Comparison of ENCODE assay signal across 8 cellular contexts in the genomic region with DNA sequence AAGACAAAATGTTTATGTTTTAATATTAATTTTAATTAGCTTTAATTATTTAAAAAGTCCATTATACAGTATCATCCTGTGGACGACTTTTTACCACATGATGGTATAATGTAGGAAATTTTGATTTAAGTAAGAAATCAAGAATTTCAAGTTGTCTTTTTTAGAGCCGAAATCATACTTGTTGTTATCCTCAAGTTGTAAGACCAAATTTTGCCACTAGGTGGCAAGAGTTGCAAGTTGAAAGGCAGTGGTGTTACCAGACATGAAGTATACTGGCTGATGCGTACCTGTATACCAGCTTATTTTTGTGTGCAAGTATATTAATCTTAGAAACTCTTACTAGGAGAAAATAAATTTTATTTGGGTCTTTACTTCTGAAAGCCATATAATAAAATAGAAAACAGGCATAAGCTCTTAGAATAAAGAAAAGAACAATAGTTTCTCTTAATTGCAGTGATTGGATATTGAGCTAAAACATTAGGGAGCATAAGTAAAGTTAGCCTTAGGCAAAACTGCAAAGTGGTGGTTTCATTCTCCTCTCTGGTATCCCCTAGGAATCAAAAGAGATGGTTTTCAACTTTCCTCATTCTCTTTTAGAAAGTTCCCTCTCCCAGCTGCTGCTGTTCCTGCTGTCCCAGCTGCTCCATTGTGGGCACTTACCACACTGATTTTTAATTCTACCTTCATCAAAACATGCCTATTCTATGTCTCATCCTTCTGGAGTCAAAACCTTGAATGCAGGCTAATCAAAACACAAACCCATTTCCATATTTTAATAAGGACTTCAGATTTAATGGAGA.
A peak's percentile ranks its signal among the peaks of the same experiment; 100 is the strongest.
DNase-seq lines count a peak whose midpoint lies in the region; ATAC-seq, FAIRE-seq and TF ChIP-seq lines count a peak whose summit lies in the region.

No MANE protein-coding gene starts in this region.

- no peak overlapping the region for H3K27ac Mint-ChIP-seq in stimulated activated naive CD8-positive, alpha-beta T cell treated with anti-CD3 and anti-CD28 coated beads, Interleukin-15, amount 100 ng/mL, for 72 hours

- H3K4me3 ChIP-seq in Peyer's patch = no peak overlapping the region

- no peak overlapping the region for H3K27ac ChIP-seq in Peyer's patch

- no peaks in the 10 kb centered on the region for H3K4me1 Mint-ChIP-seq in stimulated activated naive CD8-positive, alpha-beta T cell treated with anti-CD3 and anti-CD28 coated beads, Interleukin-15, amount 100 ng/mL, for 72 hours
- H3K4me1 Mint-ChIP-seq in activated T-cell treated with anti-CD3 and anti-CD28 coated beads, Interleukin-2, amount 50 U/mL, for 4 hours (ENCODE audit: low read depth) = no peaks in the 10 kb centered on the region

- H3K9me3 Mint-ChIP-seq in stimulated activated naive CD8-positive, alpha-beta T cell treated with anti-CD3 and anti-CD28 coated beads, Interleukin-15, amount 100 ng/mL, for 72 hours = peaks cover 4 to 13% of the 10 kb centered on the region in 2 donors
- peaks cover 8% of the 10 kb centered on the region for H3K9me3 Mint-ChIP-seq in activated T-cell treated with anti-CD3 and anti-CD28 coated beads, Interleukin-2, amount 50 U/mL, for 4 hours

- no peaks in the 10 kb centered on the region for H3K9me3 ChIP-seq in Peyer's patch

- no peak overlapping the region for H3K4me3 Mint-ChIP-seq in stimulated activated naive CD8-positive, alpha-beta T cell treated with anti-CD3 and anti-CD28 coated beads, Interleukin-15, amount 100 ng/mL, for 72 hours
- no peak overlapping the region for H3K4me3 Mint-ChIP-seq in activated T-cell treated with anti-CD3 and anti-CD28 coated beads, Interleukin-2, amount 50 U/mL, for 4 hours

- peak; percentile 1 to 9 for DNase-seq in stimulated activated naive CD8-positive, alpha-beta T cell treated with anti-CD3 and anti-CD28 coated beads, Interleukin-15, amount 100 ng/mL, for 72 hours
- no peak for DNase-seq in stimulated activated naive CD8-positive, alpha-beta T cell treated with anti-CD3 and anti-CD28 coated beads, Interleukin-15, Interleukin-2, amounts not matched to agents 100 U/mL and 50 U/mL, for 24 hours
- peak; percentile 64 for DNase-seq in H4 (ENCODE audit: low spot score)
- peak in 1 of 3 donors; percentile 17 for DNase-seq in Peyer's patch
- DNase-seq in midbrain (lab: John Stamatoyannopoulos, UW) = peak; percentile 73
- no peak for DNase-seq in activated T-cell treated with anti-CD3 and anti-CD28 coated beads, Interleukin-2, amount 50 U/mL, for 4 hours

- ATAC-seq in stimulated activated naive CD8-positive, alpha-beta T cell treated with anti-CD3 and anti-CD28 coated beads, Interleukin-15, amount 100 ng/mL, for 72 hours = no peak
- no peak for ATAC-seq in stimulated activated naive CD8-positive, alpha-beta T cell treated with anti-CD3 and anti-CD28 coated beads, Interleukin-15, Interleukin-2, amounts not matched to agents 100 U/mL and 50 U/mL, for 24 hours
- no peak for ATAC-seq in activated T-cell treated with anti-CD3 and anti-CD28 coated beads, Interleukin-2, amount 50 U/mL, for 4 hours

- peak; percentile 74 for TF ChIP-seq CTCF in LNCAP (IDR thresholded peaks at IDR 0.05)
- TF ChIP-seq CTCF in Peyer's patch (IDR thresholded peaks at IDR 0.05) = peak; percentile 34 to 70 (median 69)

- H3K4me1 ChIP-seq in Peyer's patch = no peaks in the 10 kb centered on the region

- no peaks in the 10 kb centered on the region for H3K27me3 Mint-ChIP-seq in stimulated activated naive CD8-positive, alpha-beta T cell treated with anti-CD3 and anti-CD28 coated beads, Interleukin-15, amount 100 ng/mL, for 72 hours
- peaks cover 2% of the 10 kb centered on the region for H3K27me3 Mint-ChIP-seq in activated T-cell treated with anti-CD3 and anti-CD28 coated beads, Interleukin-2, amount 50 U/mL, for 4 hours (ENCODE audit: low read depth)

- H3K36me3 ChIP-seq in Peyer's patch = no peaks in the 10 kb centered on the region

- no peaks in the 10 kb centered on the region for H3K27me3 ChIP-seq in Peyer's patch

- no peaks in the 10 kb centered on the region for H3K36me3 Mint-ChIP-seq in activated T-cell treated with anti-CD3 and anti-CD28 coated beads, Interleukin-2, amount 50 U/mL, for 4 hours (ENCODE audit: insufficient read depth)

- FAIRE-seq in endometrium (lab: Jason Lieb, UNC) = peak; percentile 91

- no peak for TF ChIP-seq POLR2A in Peyer's patch (IDR thresholded peaks at IDR 0.05)

Comparison
In these comparisons a context has a peak if more than half of its experiments do, and no peak if none do; other contexts are left out.
1. DNase-seq: peak in stimulated activated naive CD8-positive, alpha-beta T cell treated with anti-CD3 and anti-CD28 coated beads, Interleukin-15, amount 100 ng/mL, for 72 hours (2 of 2), H4 (single experiment) and midbrain (single experiment); none in stimulated activated naive CD8-positive, alpha-beta T cell treated with anti-CD3 and anti-CD28 coated beads, Interleukin-15, Interleukin-2, amounts not matched to agents 100 U/mL and 50 U/mL, for 24 hours (single experiment) and activated T-cell treated with anti-CD3 and anti-CD28 coated beads, Interleukin-2, amount 50 U/mL, for 4 hours (single experiment).